ENCODE assay signal across 27 cellular contexts in the genomic region with DNA sequence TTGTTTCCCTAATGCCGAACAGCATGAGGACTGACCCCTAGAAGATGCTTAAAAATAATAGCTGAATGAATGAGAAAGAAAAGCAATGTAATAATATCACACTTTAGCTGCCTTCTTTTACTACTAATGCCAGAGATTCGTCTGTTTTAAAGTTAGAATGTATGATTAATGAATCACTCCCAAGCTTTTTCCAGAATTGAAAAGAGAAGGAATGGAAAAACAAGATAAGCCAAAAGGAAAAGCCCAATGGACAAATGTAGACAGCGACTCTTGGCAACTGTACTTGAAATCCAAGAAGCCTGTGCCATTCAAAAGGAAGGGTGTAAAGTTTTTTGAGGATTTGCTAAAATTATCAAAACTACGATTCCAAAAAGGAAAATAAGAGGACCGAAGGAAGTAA. TPM values are rescaled to one million over a fixed set of nuclear protein-coding genes. Genes with fewer than 3 reads are reported as not detected.
"Had no signal": no experiment of that assay in that cellular context is flagged by ENCODE, and none has a peak within 500 bp of the region (broad histone marks: within the 10 kb centered on the region; RNA-seq: fewer than 3 reads in every experiment).

No MANE protein-coding gene starts in this region.

- DNase-seq: activated CD4-positive, alpha-beta memory T cell treated with anti-CD3 and anti-CD28 coated beads for 36 hours; activated CD4-positive, alpha-beta T cell treated with anti-CD3 and anti-CD28 coated beads, Interleukin-2, amount 10 ng/mL, durations not matched to agents 7 days and 5 days; activated CD4-positive, CD25-positive, alpha-beta regulatory T cell; activated CD8-positive, alpha-beta memory T cell treated with anti-CD3 and anti-CD28 coated beads for 24 hours; activated gamma-delta T cell treated with Interleukin-2 at 50 U/mL for 16 hours; activated naive CD4-positive, alpha-beta T cell treated with anti-CD3 and anti-CD28 coated beads, Interleukin-2, amount 10 ng/mL, durations not matched to agents 7 days and 5 days; activated naive CD8-positive, alpha-beta T cell treated with anti-CD3 and anti-CD28 coated beads for 36 hours; activated T-cell treated with anti-CD3 and anti-CD28 coated beads, Interleukin-2, amount 50 U/mL, for 4 hours; body of pancreas; MG63; MV-4-11; NCI-H1092 treated with DMSO at 0.1 percent for 48 hours; NCI-H1417 treated with DMSO at 0.1 percent for 48 hours; NCI-H1694; NCI-H2029 treated with DMSO at 0.1 percent for 48 hours; NCI-H345; NCI-H510A; NCI-H526 treated with DMSO at 0.1 percent for 48 hours; NCI-H82; RPMI8226; T-helper 1 cell had no signal

- H3K4me1 ChIP-seq: body of pancreas had no signal

- H3K27me3 ChIP-seq: body of pancreas, MG63 had no signal

- H3K4me3 Mint-ChIP-seq: activated CD4-positive, alpha-beta memory T cell treated with anti-CD3 and anti-CD28 coated beads for 36 hours; activated CD4-positive, alpha-beta T cell treated with anti-CD3 and anti-CD28 coated beads, Interleukin-2, amount 10 ng/mL, durations not matched to agents 7 days and 5 days; activated naive CD4-positive, alpha-beta T cell treated with anti-CD3 and anti-CD28 coated beads, Interleukin-2, amount 10 ng/mL, durations not matched to agents 7 days and 5 days; activated naive CD8-positive, alpha-beta T cell treated with anti-CD3 and anti-CD28 coated beads for 36 hours; activated T-cell treated with anti-CD3 and anti-CD28 coated beads, Interleukin-2, amount 50 U/mL, for 4 hours had no signal

- H3K36me3 ChIP-seq: MG63 had no signal

- H3K4me3 ChIP-seq: body of pancreas, MG63, SK-N-MC had no signal

- H3K27ac Mint-ChIP-seq: activated CD4-positive, alpha-beta memory T cell treated with anti-CD3 and anti-CD28 coated beads for 36 hours; activated CD4-positive, alpha-beta T cell treated with anti-CD3 and anti-CD28 coated beads, Interleukin-2, amount 10 ng/mL, durations not matched to agents 7 days and 5 days; activated naive CD4-positive, alpha-beta T cell treated with anti-CD3 and anti-CD28 coated beads, Interleukin-2, amount 10 ng/mL, durations not matched to agents 7 days and 5 days; activated naive CD8-positive, alpha-beta T cell treated with anti-CD3 and anti-CD28 coated beads for 36 hours had no signal

- H3K27ac ChIP-seq: body of pancreas, SK-N-MC, VCaP had no signal

- H3K4me1 Mint-ChIP-seq: activated CD4-positive, alpha-beta T cell treated with anti-CD3 and anti-CD28 coated beads, Interleukin-2, amount 10 ng/mL, durations not matched to agents 7 days and 5 days; activated naive CD4-positive, alpha-beta T cell treated with anti-CD3 and anti-CD28 coated beads, Interleukin-2, amount 10 ng/mL, durations not matched to agents 7 days and 5 days; activated naive CD8-positive, alpha-beta T cell treated with anti-CD3 and anti-CD28 coated beads for 36 hours had no signal

- FAIRE-seq: bronchial epithelial cell had no signal

- ATAC-seq: activated T-cell treated with anti-CD3 and anti-CD28 coated beads, Interleukin-2, amount 50 U/mL, for 4 hours; body of pancreas; Right ventricle myocardium inferior had no signal

- H3K36me3 Mint-ChIP-seq: activated CD4-positive, alpha-beta memory T cell treated with anti-CD3 and anti-CD28 coated beads for 36 hours; activated naive CD4-positive, alpha-beta T cell treated with anti-CD3 and anti-CD28 coated beads, Interleukin-2, amount 10 ng/mL, durations not matched to agents 7 days and 5 days; activated naive CD8-positive, alpha-beta T cell treated with anti-CD3 and anti-CD28 coated beads for 36 hours had no signal

- H3K9me3 Mint-ChIP-seq: activated CD4-positive, alpha-beta T cell treated with anti-CD3 and anti-CD28 coated beads, Interleukin-2, amount 10 ng/mL, durations not matched to agents 7 days and 5 days; activated T-cell treated with anti-CD3 and anti-CD28 coated beads, Interleukin-2, amount 50 U/mL, for 4 hours had no signal

RNA-seq across cellular contexts. Expression of a gene that starts 40.7 kb away (rescaled TPM):
- total RNA-seq: activated CD4-positive, alpha-beta memory T cell treated with anti-CD3 and anti-CD28 coated beads for 36 hours; activated CD4-positive, alpha-beta T cell treated with anti-CD3 and anti-CD28 coated beads, Interleukin-2, amount 10 ng/mL, durations not matched to agents 7 days and 5 days; activated naive CD8-positive, alpha-beta T cell treated with anti-CD3 and anti-CD28 coated beads for 36 hours; activated T-cell treated with anti-CD3 and anti-CD28 coated beads, Interleukin-2, amount 50 U/mL, for 4 hours; OCI-LY7; T-helper 2 cell treated with Interferon-gamma antibody and Interleukin-4, amounts not matched to agents 100 ng/mL and 5 ng/mL, for 36 hours had no signal
